Comparison of ENCODE assay signal across 19 cellular contexts in genomic region chr11:133388975-133389568, GRCh38.
"Had no signal": no experiment of that assay in that cellular context is flagged by ENCODE, and none has a peak within 500 bp of the region (broad histone marks: within the 10 kb centered on the region; RNA-seq: fewer than 3 reads in every experiment).

No MANE protein-coding gene starts in this region.

- H3K4me3 ChIP-seq: lung, thyroid gland had no signal

- H3K9me3 Mint-ChIP-seq: nephron progenitor cell had no signal

- H3K27ac Mint-ChIP-seq: nephron progenitor cell, progenitor cell of endocrine pancreas had no signal

- DNase-seq: activated CD4-positive, alpha-beta T cell treated with anti-CD3 and anti-CD28 coated beads, Interleukin-2, amount 50 U/mL, for 1 hour; activated CD8-positive, alpha-beta memory T cell treated with anti-CD3 and anti-CD28 coated beads, Interleukin-2, amount 50 U/mL, for 4 hours; activated effector memory CD4-positive, alpha-beta T cell treated with Interleukin-2 at 50 U/mL for 16 hours; activated naive CD4-positive, alpha-beta T cell treated with anti-CD3 and anti-CD28 coated beads, Interleukin-2, amount 50 U/mL, for 16 hours; activated T-cell treated with anti-CD3 and anti-CD28 coated beads, Interleukin-2, amount 50 U/mL, for 48 hours; aorta; brain microvascular endothelial cell; central memory CD4-positive, alpha-beta T cell; foreskin melanocyte; hypothalamus; islet precursor cell; midbrain; nephron progenitor cell; nucleus accumbens; stimulated activated CD8-positive, alpha-beta memory T cell treated with anti-CD3 and anti-CD28 coated beads, Interleukin-4, amount 100 ng/mL, for 48 hours; stimulated activated naive CD4-positive, alpha-beta T cell treated with Interleukin-2 at 50 U/mL for 16 hours; thyroid gland had no signal

- H3K4me3 Mint-ChIP-seq: nephron progenitor cell had no signal
